1 cellular context compared by ENCODE assay signal in genomic region chr2:74559912-74560311, GRCh38.
TF ChIP-seq lines count a peak whose summit lies in the region.

No MANE protein-coding gene starts in this region.

TF ChIP-seq in IMR-90, 13 proteins besides CTCF, POLR2A, EP300 and RAD21:
- TF ChIP-seq FOS (IDR thresholded peaks at IDR 0.05; ENCODE audit: low read depth, low read length) (no peak), USF2 (IDR thresholded peaks at IDR 0.05; ENCODE audit: low read depth, low read length) (no peak), MAFK (IDR thresholded peaks at IDR 0.05; ENCODE audit: low read depth, low read length) (no peak), SMC3 (IDR thresholded peaks at IDR 0.05; ENCODE audit: low read depth, low read length) (no peak), BHLHE40 (IDR thresholded peaks at IDR 0.05; ENCODE audit: low read depth, low read length) (no peak), MAZ (IDR thresholded peaks at IDR 0.05; ENCODE audit: borderline replicate concordance, low read depth, low read length) (no peak), RCOR1 (IDR thresholded peaks at IDR 0.05; ENCODE audit: insufficient replicate concordance, low read length) (no peak), ELK1 (IDR thresholded peaks at IDR 0.05; ENCODE audit: borderline replicate concordance, low read depth, low read length) (no peak), RFX5 (IDR thresholded peaks at IDR 0.05; ENCODE audit: low read depth, low read length) (no peak), CHD1 (IDR thresholded peaks at IDR 0.05; ENCODE audit: low read depth, low read length) (no peak), CEBPB (IDR thresholded peaks at IDR 0.05; ENCODE audit: low read depth, low read length) (no peak), NFE2L2 (IDR thresholded peaks at IDR 0.05; ENCODE audit: low read depth, low read length) (no peak), MXI1 (IDR thresholded peaks at IDR 0.05; ENCODE audit: borderline replicate concordance, low read depth, low read length) (no peak)
